Comparison of ENCODE assay signal across 9 cellular contexts in the genomic region with DNA sequence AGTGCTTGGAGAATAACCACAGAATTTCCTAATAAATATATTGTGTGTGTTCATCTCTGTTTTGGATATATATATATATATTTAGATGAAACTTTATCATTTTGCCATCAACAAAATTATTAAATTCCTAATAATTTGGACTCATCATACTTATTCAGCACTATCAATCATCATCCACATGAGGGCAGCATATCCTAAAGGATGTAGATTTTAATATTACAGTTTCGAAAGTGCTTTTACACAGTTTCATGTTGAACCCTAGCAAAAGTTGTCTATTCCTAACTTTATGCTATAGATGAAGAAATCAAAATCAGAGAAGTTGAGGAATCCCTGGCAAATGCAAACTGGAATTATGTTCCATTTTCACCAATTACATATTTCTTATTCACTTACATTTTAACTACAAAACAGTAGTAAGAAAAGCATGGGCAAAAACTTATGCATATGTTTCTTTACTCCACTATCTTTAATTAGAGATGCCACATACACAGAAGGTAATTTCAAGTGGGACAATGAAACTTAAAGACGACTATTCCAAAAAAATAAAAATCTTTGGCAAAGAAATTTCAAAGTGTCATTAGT. TPM values are rescaled to one million over a fixed set of nuclear protein-coding genes. Genes with fewer than 3 reads are reported as not detected.
DNase-seq lines count a peak whose midpoint lies in the region; ATAC-seq and TF ChIP-seq lines count a peak whose summit lies in the region.
"Had no signal": no experiment of that assay in that cellular context is flagged by ENCODE, and none has a peak within 500 bp of the region (broad histone marks: within the 10 kb centered on the region; RNA-seq: fewer than 3 reads in every experiment).

No MANE protein-coding gene starts in this region.

- TF ChIP-seq CTCF in mammary epithelial cell (conservative IDR thresholded peaks at IDR 0.05 in 1 of 2, IDR thresholded peaks at IDR 0.05 in 1 of 2; ENCODE audit: extremely low read depth in 1 of 2, insufficient read depth in 1 of 2, low read depth in 1 of 2, low read length in 2 of 2) (peak; percentile 55 to 62), mesothelial cell of epicardium (IDR thresholded peaks at IDR 0.05; ENCODE audit: unreplicated experiment) (peak; percentile 73)

- no peaks in the 10 kb centered on the region for H3K4me1 ChIP-seq in mammary epithelial cell (ENCODE audit: insufficient read depth, low read length)

- H3K27ac ChIP-seq in mammary epithelial cell (ENCODE audit: insufficient read depth, low read depth, low read length), result no peak overlapping the region

- peaks cover 2% of the 10 kb centered on the region for H3K36me3 Mint-ChIP-seq in mesothelial cell of epicardium

- no peaks in the 10 kb centered on the region for H3K79me2 ChIP-seq in mammary epithelial cell (ENCODE audit: insufficient read depth, low read length)

- no peak overlapping the region for H3K4me3 Mint-ChIP-seq in mesothelial cell of epicardium

- H3K27me3 Mint-ChIP-seq in mesothelial cell of epicardium (ENCODE audit: low read depth), result peaks cover 2% of the 10 kb centered on the region

- peaks cover 9% of the 10 kb centered on the region for H3K4me1 Mint-ChIP-seq in mesothelial cell of epicardium

- intact Hi-C loops in mammary epithelial cell (cut with micrococcal nuclease), result loop anchor here (1.0 to 5.0 kb wide), 5 partner anchors 134 to 816 kb away; no protein-coding TSS in a partner anchor

- DNase-seq in AG20443 (ENCODE audit: low spot score) (peak; percentile 14), NCI-H1694 treated with DMSO at 0.1 percent for 48 hours (lab: John Stamatoyannopoulos, UW) (peak; percentile 28), mammary epithelial cell (peak; percentile 14), mesothelial cell of epicardium (ENCODE audit: low spot score in 2 of 2, unreplicated experiment in 2 of 2) (no peak), HuH-7 (ENCODE audit: low spot score) (no peak)

- H3K27ac Mint-ChIP-seq in mesothelial cell of epicardium, result peak overlapping the region; percentile 54

- ATAC-seq in GM18870 (IDR thresholded peaks at IDR 0.05; ENCODE audit: unreplicated experiment) (peak; percentile 53), GM21390 (IDR thresholded peaks at IDR 0.05; ENCODE audit: unreplicated experiment) (no peak), HG02588 (IDR thresholded peaks at IDR 0.05; ENCODE audit: unreplicated experiment) (no peak)

- no peak overlapping the region for H3K9ac ChIP-seq in mammary epithelial cell (ENCODE audit: insufficient read depth, low read length)

- H3K9me3 ChIP-seq in mammary epithelial cell (replicated peaks; ENCODE audit: insufficient read depth, low read length), result no peaks in the 10 kb centered on the region

- no TSS peak for BruUV-seq in mammary epithelial cell (replicated peaks; lab: Mats Ljungman, UMichigan)

- in situ Hi-C loops in mammary epithelial cell (cut with MboI; ENCODE audit: low sequenced_read_pairs in 2 of 2), result loop anchor here (5.0 to 25.0 kb wide), 6 partner anchors 123 to 848 kb away; a partner anchor contains a TSS

- peaks cover under 1% of the 10 kb centered on the region for H3K9me3 Mint-ChIP-seq in mesothelial cell of epicardium

- no peaks in the 10 kb centered on the region for H4K20me1 ChIP-seq in mammary epithelial cell (ENCODE audit: insufficient read depth, low read length)

- no peak overlapping the region for H2AFZ ChIP-seq in mammary epithelial cell (ENCODE audit: low read depth, low read length)

- no peaks in the 10 kb centered on the region for H3K27me3 ChIP-seq in mammary epithelial cell (ENCODE audit: insufficient read depth, low read length)

- CTCF ChIA-PET in mammary epithelial cell (lab: Charles Lee; ENCODE audit: low non-redundant PET), result interaction anchor here (0.7 kb wide), 1 partner anchor 18 kb away, joined by 5 read pairs; no protein-coding TSS in a partner anchor

- no peak overlapping the region for H3K4me2 ChIP-seq in mammary epithelial cell (ENCODE audit: insufficient read depth, low read depth, low read length)

- WGBS in mammary epithelial cell (ENCODE audit: low coverage, missing lambda C conversion rate), result 0% methylated on average over 2 of the region's 2 CpGs

- dilution Hi-C loops in mammary epithelial cell (cut with HindIII; ENCODE audit: low sequenced_read_pairs), result no loop called here

- no peak overlapping the region for H3K4me3 ChIP-seq in mammary epithelial cell (replicated peaks in 1 of 3; ENCODE audit: insufficient read depth in 1 of 3, low read depth in 2 of 3, low read length in 3 of 3)

- no peaks in the 10 kb centered on the region for H3K36me3 ChIP-seq in mammary epithelial cell (ENCODE audit: insufficient read depth, low read length)

RNA-seq across cellular contexts. Expression of a gene that starts 36.6 kb away (rescaled TPM):
- total RNA-seq in mammary epithelial cell (not detected), mesothelial cell of epicardium (not detected in 3 replicates)
- polyA plus RNA-seq in mammary epithelial cell, result not detected
- not detected for polyA minus RNA-seq in mammary epithelial cell
- total RNA-seq: frontal cortex had no signal

RNA-seq across cellular contexts. Expression of a gene that starts 50.2 kb away (rescaled TPM):
- total RNA-seq in mammary epithelial cell (not detected), mesothelial cell of epicardium (not detected in 3 replicates)
- not detected for polyA plus RNA-seq in mammary epithelial cell
- not detected for polyA minus RNA-seq in mammary epithelial cell
- total RNA-seq: frontal cortex had no signal

Comparison
In these comparisons a context has a peak if more than half of its experiments do, and no peak if none do; other contexts are left out.
1. DNase-seq: peak in AG20443 (single experiment), NCI-H1694 treated with DMSO at 0.1 percent for 48 hours (single experiment) and mammary epithelial cell (single experiment); none in mesothelial cell of epicardium (0 of 2) and HuH-7 (single experiment).